In genomic region chr15:40942337-40942854, GRCh38 we compare ENCODE assay signal across 1 cellular context.
TF ChIP-seq lines count a peak whose summit lies in the region.

No MANE protein-coding gene starts in this region.

TF ChIP-seq in HepG2, 621 proteins besides CTCF, POLR2A, EP300 and RAD21:
- TF ChIP-seq CSRNP2 (CRISPR knock-in tag; conservative IDR thresholded peaks at IDR 0.05; ENCODE audit: low read depth) (no peak), HOXA3 (CRISPR knock-in tag; IDR thresholded peaks at IDR 0.05) (no peak), ZNF576 (CRISPR knock-in tag; IDR thresholded peaks at IDR 0.05) (peak; percentile 40; the same call in 1 of the 2 replicates), ZNF614 (CRISPR knock-in tag; IDR thresholded peaks at IDR 0.05; ENCODE audit: borderline replicate concordance) (no peak), ZFP82 (CRISPR knock-in tag; IDR thresholded peaks at IDR 0.05; ENCODE audit: borderline replicate concordance) (no peak), ZNF501 (CRISPR knock-in tag; IDR thresholded peaks at IDR 0.05) (0 out of 2 replicates have a peak, but pooled peaks have one; percentile 3), ATAD3A (CRISPR knock-in tag; IDR thresholded peaks at IDR 0.05) (no peak), ZNF138 (CRISPR knock-in tag; IDR thresholded peaks at IDR 0.05; ENCODE audit: low read depth) (no peak)
- TF ChIP-seq, protein P1, sequence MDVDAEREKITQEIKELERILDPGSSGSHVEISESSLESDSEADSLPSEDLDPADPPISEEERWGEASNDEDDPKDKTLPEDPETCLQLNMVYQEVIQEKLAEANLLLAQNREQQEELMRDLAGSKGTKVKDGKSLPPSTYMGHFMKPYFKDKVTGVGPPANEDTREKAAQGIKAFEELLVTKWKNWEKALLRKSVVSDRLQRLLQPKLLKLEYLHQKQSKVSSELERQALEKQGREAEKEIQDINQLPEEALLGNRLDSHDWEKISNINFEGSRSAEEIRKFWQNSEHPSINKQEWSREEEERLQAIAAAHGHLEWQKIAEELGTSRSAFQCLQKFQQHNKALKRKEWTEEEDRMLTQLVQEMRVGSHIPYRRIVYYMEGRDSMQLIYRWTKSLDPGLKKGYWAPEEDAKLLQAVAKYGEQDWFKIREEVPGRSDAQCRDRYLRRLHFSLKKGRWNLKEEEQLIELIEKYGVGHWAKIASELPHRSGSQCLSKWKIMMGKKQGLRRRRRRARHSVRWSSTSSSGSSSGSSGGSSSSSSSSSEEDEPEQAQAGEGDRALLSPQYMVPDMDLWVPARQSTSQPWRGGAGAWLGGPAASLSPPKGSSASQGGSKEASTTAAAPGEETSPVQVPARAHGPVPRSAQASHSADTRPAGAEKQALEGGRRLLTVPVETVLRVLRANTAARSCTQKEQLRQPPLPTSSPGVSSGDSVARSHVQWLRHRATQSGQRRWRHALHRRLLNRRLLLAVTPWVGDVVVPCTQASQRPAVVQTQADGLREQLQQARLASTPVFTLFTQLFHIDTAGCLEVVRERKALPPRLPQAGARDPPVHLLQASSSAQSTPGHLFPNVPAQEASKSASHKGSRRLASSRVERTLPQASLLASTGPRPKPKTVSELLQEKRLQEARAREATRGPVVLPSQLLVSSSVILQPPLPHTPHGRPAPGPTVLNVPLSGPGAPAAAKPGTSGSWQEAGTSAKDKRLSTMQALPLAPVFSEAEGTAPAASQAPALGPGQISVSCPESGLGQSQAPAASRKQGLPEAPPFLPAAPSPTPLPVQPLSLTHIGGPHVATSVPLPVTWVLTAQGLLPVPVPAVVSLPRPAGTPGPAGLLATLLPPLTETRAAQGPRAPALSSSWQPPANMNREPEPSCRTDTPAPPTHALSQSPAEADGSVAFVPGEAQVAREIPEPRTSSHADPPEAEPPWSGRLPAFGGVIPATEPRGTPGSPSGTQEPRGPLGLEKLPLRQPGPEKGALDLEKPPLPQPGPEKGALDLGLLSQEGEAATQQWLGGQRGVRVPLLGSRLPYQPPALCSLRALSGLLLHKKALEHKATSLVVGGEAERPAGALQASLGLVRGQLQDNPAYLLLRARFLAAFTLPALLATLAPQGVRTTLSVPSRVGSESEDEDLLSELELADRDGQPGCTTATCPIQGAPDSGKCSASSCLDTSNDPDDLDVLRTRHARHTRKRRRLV (CRISPR knock-in tag; IDR thresholded peaks at IDR 0.05): 0 out of 2 replicates have a peak, but pooled peaks have one; percentile 46
